1 cellular context compared by ENCODE assay signal in genomic region chr13:30623392-30623791, GRCh38.
TF ChIP-seq lines count a peak whose summit lies in the region.

No MANE protein-coding gene starts in this region.

TF ChIP-seq in SK-N-SH treated with all-trans-retinoic acid at 6 μM for 48 hours, 23 proteins besides CTCF, POLR2A, EP300 and RAD21 (continued from another document):
- TF ChIP-seq, protein P1, sequence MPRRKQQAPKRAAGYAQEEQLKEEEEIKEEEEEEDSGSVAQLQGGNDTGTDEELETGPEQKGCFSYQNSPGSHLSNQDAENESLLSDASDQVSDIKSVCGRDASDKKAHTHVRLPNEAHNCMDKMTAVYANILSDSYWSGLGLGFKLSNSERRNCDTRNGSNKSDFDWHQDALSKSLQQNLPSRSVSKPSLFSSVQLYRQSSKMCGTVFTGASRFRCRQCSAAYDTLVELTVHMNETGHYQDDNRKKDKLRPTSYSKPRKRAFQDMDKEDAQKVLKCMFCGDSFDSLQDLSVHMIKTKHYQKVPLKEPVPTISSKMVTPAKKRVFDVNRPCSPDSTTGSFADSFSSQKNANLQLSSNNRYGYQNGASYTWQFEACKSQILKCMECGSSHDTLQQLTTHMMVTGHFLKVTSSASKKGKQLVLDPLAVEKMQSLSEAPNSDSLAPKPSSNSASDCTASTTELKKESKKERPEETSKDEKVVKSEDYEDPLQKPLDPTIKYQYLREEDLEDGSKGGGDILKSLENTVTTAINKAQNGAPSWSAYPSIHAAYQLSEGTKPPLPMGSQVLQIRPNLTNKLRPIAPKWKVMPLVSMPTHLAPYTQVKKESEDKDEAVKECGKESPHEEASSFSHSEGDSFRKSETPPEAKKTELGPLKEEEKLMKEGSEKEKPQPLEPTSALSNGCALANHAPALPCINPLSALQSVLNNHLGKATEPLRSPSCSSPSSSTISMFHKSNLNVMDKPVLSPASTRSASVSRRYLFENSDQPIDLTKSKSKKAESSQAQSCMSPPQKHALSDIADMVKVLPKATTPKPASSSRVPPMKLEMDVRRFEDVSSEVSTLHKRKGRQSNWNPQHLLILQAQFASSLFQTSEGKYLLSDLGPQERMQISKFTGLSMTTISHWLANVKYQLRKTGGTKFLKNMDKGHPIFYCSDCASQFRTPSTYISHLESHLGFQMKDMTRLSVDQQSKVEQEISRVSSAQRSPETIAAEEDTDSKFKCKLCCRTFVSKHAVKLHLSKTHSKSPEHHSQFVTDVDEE (CRISPR knock-in tag; IDR thresholded peaks at IDR 0.05) = no peak
- no peak for TF ChIP-seq ARNTL (CRISPR knock-in tag; IDR thresholded peaks at IDR 0.05; ENCODE audit: borderline replicate concordance, low read depth)
- no peak for TF ChIP-seq ZC3H10 (CRISPR knock-in tag; IDR thresholded peaks at IDR 0.05)
- TF ChIP-seq BACH2 (CRISPR knock-in tag; IDR thresholded peaks at IDR 0.05; ENCODE audit: borderline replicate concordance) = no peak
TF ChIP-seq in SK-N-SH treated with all-trans-retinoic acid at 6 μM for 48 hours: peak in this region for 0.
